8 cellular contexts compared by ENCODE assay signal in the genomic region with DNA sequence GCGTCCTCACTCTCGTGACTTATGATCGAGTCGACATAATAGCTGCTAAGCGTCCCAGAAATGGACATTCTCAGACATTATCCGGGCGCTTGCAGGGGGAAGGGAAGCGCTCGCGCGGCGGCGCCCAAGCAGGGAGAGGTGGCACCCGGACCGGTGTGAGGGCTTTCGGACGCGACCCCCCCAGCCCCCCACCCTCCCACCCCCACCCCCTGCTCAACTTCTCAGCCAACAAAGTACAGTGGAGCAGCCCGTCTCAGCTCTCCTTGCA. TPM values are rescaled to one million over a fixed set of nuclear protein-coding genes. Genes with fewer than 3 reads are reported as not detected.
A peak's percentile ranks its signal among the peaks of the same experiment; 100 is the strongest.
DNase-seq lines count a peak whose midpoint lies in the region; ATAC-seq and TF ChIP-seq lines count a peak whose summit lies in the region.

HOXB9 (minus strand) TSS at position 157 of the 268 bp plus-strand sequence; CDS start at position 68, 89 bp downstream.

- ATAC-seq in CD4-positive, alpha-beta T cell (ENCODE audit: poor library complexity), result no peak
- no peak for ATAC-seq in HG03378 (IDR thresholded peaks at IDR 0.05; ENCODE audit: unreplicated experiment)

- H3F3A ChIP-seq in MM.1S (ENCODE audit: insufficient read depth, low read length), result no peaks in the 10 kb centered on the region

- H3K9me3 ChIP-seq in CD4-positive, alpha-beta T cell (ENCODE audit: control insufficient read depth, low read length), result no peaks in the 10 kb centered on the region
- no peaks in the 10 kb centered on the region for H3K9me3 ChIP-seq in MM.1S (replicated peaks; ENCODE audit: insufficient read depth, low read length)
- no peaks in the 10 kb centered on the region for H3K9me3 ChIP-seq in effector memory CD4-positive, alpha-beta T cell (ENCODE audit: control insufficient read depth, low read length)
- H3K9me3 ChIP-seq in osteoblast (ENCODE audit: low read depth, low read length), result no peaks in the 10 kb centered on the region
- H3K9me3 ChIP-seq in thyroid gland, result no peaks in the 10 kb centered on the region

- H2AFZ ChIP-seq in MM.1S (ENCODE audit: low read length), result peak within 1 kb of the TSS; percentile 25
- H2AFZ ChIP-seq in osteoblast (ENCODE audit: low read length), result no peak within 1 kb of the TSS

- peak within 1 kb of the TSS; percentile 52 for H3K4me3 ChIP-seq in MM.1S (ENCODE audit: low read length)
- H3K4me3 ChIP-seq in effector memory CD4-positive, alpha-beta T cell (ENCODE audit: insufficient read depth, low read depth, low read length, poor library complexity, severe bottlenecking), result peak within 1 kb of the TSS; percentile 59
- no peak within 1 kb of the TSS for H3K4me3 ChIP-seq in osteoblast (ENCODE audit: insufficient read depth, low read length)
- peak within 1 kb of the TSS in 1 of 3 donors; percentile 10 for H3K4me3 ChIP-seq in thyroid gland (replicated peaks in 1 of 3)

- no peaks in the 10 kb centered on the region for H3K9me3 Mint-ChIP-seq in CD4-positive, alpha-beta T cell

- H3K36me3 ChIP-seq in MM.1S (replicated peaks; ENCODE audit: insufficient read depth, low read length) (no peaks in the 10 kb centered on the region), osteoblast (ENCODE audit: insufficient read depth, low read length) (no peaks in the 10 kb centered on the region), thyroid gland (no peaks in the 10 kb centered on the region)
- H3K36me3 ChIP-seq in effector memory CD4-positive, alpha-beta T cell (ENCODE audit: control insufficient read depth, insufficient read depth, low read length), result no peaks in the 10 kb centered on the region

- peak within 1 kb of the TSS; percentile 85 for H3K4me3 Mint-ChIP-seq in CD4-positive, alpha-beta T cell

- no peak within 1 kb of the TSS for H3K27ac ChIP-seq in CD4-positive, alpha-beta T cell (ENCODE audit: low read depth, low read length)
- H3K27ac ChIP-seq in MM.1S (ENCODE audit: low read length) (no peak within 1 kb of the TSS), osteoblast (ENCODE audit: low read depth, low read length) (no peak within 1 kb of the TSS), thyroid gland (no peak within 1 kb of the TSS)
- no peak within 1 kb of the TSS for H3K27ac ChIP-seq in effector memory CD4-positive, alpha-beta T cell (ENCODE audit: insufficient read depth, low read length, poor library complexity, severe bottlenecking)

- peaks cover 16% of the 10 kb centered on the region for H3K4me1 Mint-ChIP-seq in CD4-positive, alpha-beta T cell (ENCODE audit: low read depth)

- H3K9me2 ChIP-seq in MM.1S (replicated peaks; ENCODE audit: insufficient read depth, low read length), result no peaks in the 10 kb centered on the region

- CTCF ChIA-PET in CD4-positive, alpha-beta T cell (lab: Charles Lee), result interaction anchor here (1.4 to 3.1 kb wide), 2 partner anchors 11 to 13 kb away, joined by 7 to 19 read pairs; no protein-coding TSS in a partner anchor
- CTCF ChIA-PET in GM10248 (lab: Yijun Ruan, JAX), result interaction anchor here (0.9 to 6.1 kb wide), 10 partner anchors 10 to 600 kb away, joined by 3 to 31 read pairs (median 5); partner anchors contain the start of genes HOXB3 and HOXB8

- H4K20me1 ChIP-seq in MM.1S (ENCODE audit: insufficient read depth, low read length) (no peaks in the 10 kb centered on the region), osteoblast (ENCODE audit: insufficient read depth, low read length) (no peaks in the 10 kb centered on the region)

- no peak within 1 kb of the TSS; the same call in 1 of the 2 replicates for H3K9ac ChIP-seq in MM.1S (ENCODE audit: low read length)

- H3K4me1 ChIP-seq in MM.1S (ENCODE audit: low read length), result no peaks in the 10 kb centered on the region
- peaks cover 25% of the 10 kb centered on the region for H3K4me1 ChIP-seq in effector memory CD4-positive, alpha-beta T cell (ENCODE audit: control insufficient read depth, insufficient read depth, low read length, poor library complexity, severe bottlenecking)
- H3K4me1 ChIP-seq in osteoblast (ENCODE audit: insufficient read depth, low read length), result no peaks in the 10 kb centered on the region
- peaks cover 10 to 20% of the 10 kb centered on the region in 2 donors for H3K4me1 ChIP-seq in thyroid gland

- intact Hi-C loops in CD4-positive, alpha-beta T cell (cut with DNase I, micrococcal nuclease), result no loop called here
- intact Hi-C loops in thyroid gland (cut with DNase I), result no loop called here

- no peaks in the 10 kb centered on the region for H3K36me3 Mint-ChIP-seq in CD4-positive, alpha-beta T cell (ENCODE audit: low read depth)

- TF ChIP-seq CTCF in CD4-positive, alpha-beta T cell (IDR thresholded peaks at IDR 0.05), result no peak
- TF ChIP-seq CTCF in MM.1S (IDR thresholded peaks at IDR 0.05; ENCODE audit: low read length) (no peak), osteoblast (IDR thresholded peaks at IDR 0.05; ENCODE audit: extremely low read depth, low read depth, low read length) (no peak), GM10248 (IDR thresholded peaks at IDR 0.05; ENCODE audit: control extremely low read depth, extremely low read depth, low read depth, missing control alignments) (no peak), thyroid gland (IDR thresholded peaks at IDR 0.05) (no peak)

- WGBS in thyroid gland, 2 donors, result 1% methylated on average over 13 of the region's 19 CpGs; no CpG with 5 or more reads in 1 of the 2 donors

- POLR2A ChIA-PET in CD4-positive, alpha-beta T cell (lab: Charles Lee), result interaction anchor here (1.1 to 1.8 kb wide), 2 partner anchors 11 to 514 kb away, joined by 3 to 10 read pairs; partner anchors contain the start of gene HOXB8
- POLR2A ChIA-PET in GM10248 (lab: Yijun Ruan, JAX), result no interaction called here

- peak within 1 kb of the TSS; percentile 91 for H3K4me2 ChIP-seq in MM.1S (ENCODE audit: low read depth, low read length)
- peak within 1 kb of the TSS; percentile 13 for H3K4me2 ChIP-seq in osteoblast (ENCODE audit: insufficient read depth, low read length)

- no peak within 1 kb of the TSS for H3K27ac Mint-ChIP-seq in CD4-positive, alpha-beta T cell

- DNase-seq in CD4-positive, alpha-beta T cell, result no peak
- DNase-seq in MM.1S, result no peak
- DNase-seq in effector memory CD4-positive, alpha-beta T cell, result no peak
- DNase-seq in osteoblast (ENCODE audit: insufficient read length, low spot score, missing footprints), result no peak
- DNase-seq in NCI-H345 treated with DMSO at 0.1 percent for 48 hours (lab: John Stamatoyannopoulos, UW; ENCODE audit: unreplicated experiment), result no peak
- DNase-seq in GM10248 (ENCODE audit: extremely low spot score), result no peak
- DNase-seq in thyroid gland, result no peak

- H3K27me3 Mint-ChIP-seq in CD4-positive, alpha-beta T cell, result peaks cover 99% of the 10 kb centered on the region

- peaks cover 98% of the 10 kb centered on the region for H3K27me3 ChIP-seq in CD4-positive, alpha-beta T cell (ENCODE audit: control insufficient read depth, insufficient read depth, low read length)
- H3K27me3 ChIP-seq in MM.1S (replicated peaks; ENCODE audit: insufficient read depth, low read length) (peaks cover 92% of the 10 kb centered on the region), osteoblast (ENCODE audit: insufficient read depth, low read length) (peaks cover 98% of the 10 kb centered on the region), thyroid gland (peaks cover 77% of the 10 kb centered on the region)
- H3K27me3 ChIP-seq in effector memory CD4-positive, alpha-beta T cell (replicated peaks; ENCODE audit: control insufficient read depth, insufficient read depth, low read length, poor library complexity, severe bottlenecking), result peaks cover 77% of the 10 kb centered on the region

- no peak for TF ChIP-seq POLR2A in thyroid gland (IDR thresholded peaks at IDR 0.05)

- H3K79me2 ChIP-seq in MM.1S (ENCODE audit: low read length) (no peaks in the 10 kb centered on the region), osteoblast (ENCODE audit: insufficient read depth, low read length) (no peaks in the 10 kb centered on the region)

RNA-seq across cellular contexts. Expression of gene HOXB9, which starts in this region (rescaled TPM):
- not detected for total RNA-seq in CD4-positive, alpha-beta T cell
- not detected in 2 replicates for total RNA-seq in osteoblast
- not detected for total RNA-seq in thyroid gland
